ENCODE assay signal across 31 cellular contexts in the genomic region with DNA sequence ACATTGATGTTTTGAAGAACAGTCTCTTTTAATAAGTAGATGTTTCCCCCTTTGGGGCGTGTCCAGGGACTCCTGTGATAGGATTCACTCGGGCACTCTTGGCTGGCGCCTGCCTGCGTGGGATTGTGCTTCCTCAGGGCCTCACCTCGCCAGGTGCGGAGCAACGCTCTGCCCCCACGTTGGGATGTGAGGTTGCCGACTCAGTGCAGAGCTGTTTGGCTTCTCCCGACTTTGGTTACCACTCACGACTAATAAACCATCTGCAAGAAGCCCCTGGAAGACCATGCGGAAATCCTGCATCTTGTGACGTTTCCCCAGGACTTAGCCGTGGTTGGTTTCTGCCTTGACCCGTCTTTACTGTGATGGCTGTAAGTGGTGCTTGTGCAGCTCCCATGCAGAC.
"Had no signal": no experiment of that assay in that cellular context is flagged by ENCODE, and none has a peak within 500 bp of the region (broad histone marks: within the 10 kb centered on the region; RNA-seq: fewer than 3 reads in every experiment).

No MANE protein-coding gene starts in this region.

- H3K27me3 Mint-ChIP-seq: activated CD4-positive, alpha-beta memory T cell treated with anti-CD3 and anti-CD28 coated beads for 36 hours; activated CD4-positive, alpha-beta T cell treated with anti-CD3 and anti-CD28 coated beads, Interleukin-2, amount 10 ng/mL, durations not matched to agents 7 days and 5 days; activated CD8-positive, alpha-beta T cell treated with anti-CD3 and anti-CD28 coated beads for 36 hours; activated naive CD8-positive, alpha-beta T cell treated with anti-CD3 and anti-CD28 coated beads for 36 hours had no signal

- H3K4me3 Mint-ChIP-seq: activated B cell treated with CpG ODN at 0.5 μM for 24 hours; activated CD4-positive, alpha-beta memory T cell treated with anti-CD3 and anti-CD28 coated beads for 36 hours; activated CD4-positive, alpha-beta T cell treated with anti-CD3 and anti-CD28 coated beads, Interleukin-2, amount 10 ng/mL, durations not matched to agents 7 days and 5 days; activated CD8-positive, alpha-beta T cell treated with anti-CD3 and anti-CD28 coated beads for 36 hours; activated naive CD8-positive, alpha-beta T cell treated with anti-CD3 and anti-CD28 coated beads for 36 hours; activated T-cell treated with anti-CD3 and anti-CD28 coated beads, Interleukin-2, amount 50 U/mL, for 4 hours; activated T-cell treated with anti-CD3 and anti-CD28 coated beads, Interleukin-2, amount 50 U/mL, for 72 hours; activated T-helper 1 cell treated with anti-CD3 and anti-CD28 coated beads, Interleukin-12 subunit alpha, Interleukin-12 subunit beta, Interleukin-2, Interleukin-4 antibody, amounts not matched to agents 30 ng/mL and 10 ng/mL and 1 ng/mL, durations not matched to agents 14 hours and 24 hours and 36 hours; T-helper 1 cell treated with Interleukin-12 subunit alpha and Interleukin-12 subunit beta and Interleukin-4 antibody, amounts not matched to agents 30 μg/mL and 1 μg/mL, for 36 hours; T-helper 2 cell treated with Interferon-gamma antibody and Interleukin-4, amounts not matched to agents 5 μg/mL and 100 μg/mL, for 36 hours had no signal

- H3K27me3 ChIP-seq: adrenal gland, body of pancreas, brain microvascular endothelial cell had no signal

- H3K4me3 ChIP-seq: adrenal gland, body of pancreas, breast epithelium had no signal

- H3K4me1 ChIP-seq: adrenal gland, body of pancreas, breast epithelium had no signal

- H3K27ac Mint-ChIP-seq: activated B cell treated with CpG ODN at 0.5 μM for 24 hours; activated CD4-positive, alpha-beta memory T cell treated with anti-CD3 and anti-CD28 coated beads for 36 hours; activated CD8-positive, alpha-beta T cell treated with anti-CD3 and anti-CD28 coated beads for 36 hours; activated naive CD8-positive, alpha-beta T cell treated with anti-CD3 and anti-CD28 coated beads for 36 hours; activated T-cell treated with anti-CD3 and anti-CD28 coated beads, Interleukin-2, amount 50 U/mL, for 72 hours; activated T-helper 2 cell treated with anti-CD3 and anti-CD28 coated beads, Interferon-gamma antibody, Interleukin-2, Interleukin-4, amounts not matched to agents 10 μg/mL and 5 μg/mL and 100 μg/mL, durations not matched to agents 14 hours and 24 hours and 36 hours; T-helper 1 cell treated with Interleukin-12 subunit alpha and Interleukin-12 subunit beta and Interleukin-4 antibody, amounts not matched to agents 30 μg/mL and 1 μg/mL, for 36 hours; T-helper 2 cell treated with Interferon-gamma antibody and Interleukin-4, amounts not matched to agents 5 μg/mL and 100 μg/mL, for 36 hours had no signal

- H3K27ac ChIP-seq: adrenal gland, body of pancreas, brain microvascular endothelial cell, breast epithelium, VCaP had no signal

- H3K4me1 Mint-ChIP-seq: activated B cell treated with CpG ODN at 0.5 μM for 24 hours had no signal

- H3K36me3 ChIP-seq: adrenal gland, breast epithelium had no signal

- H3K9me3 Mint-ChIP-seq: activated B cell treated with CpG ODN at 0.5 μM for 24 hours; activated naive CD8-positive, alpha-beta T cell treated with anti-CD3 and anti-CD28 coated beads for 36 hours; activated T-cell treated with anti-CD3 and anti-CD28 coated beads, Interleukin-2, amount 50 U/mL, for 4 hours; activated T-cell treated with anti-CD3 and anti-CD28 coated beads, Interleukin-2, amount 50 U/mL, for 72 hours had no signal

- H3K9me3 ChIP-seq: adrenal gland, body of pancreas, breast epithelium had no signal

- ATAC-seq: activated CD8-positive, alpha-beta T cell treated with anti-CD3 and anti-CD28 coated beads for 36 hours; activated naive CD4-positive, alpha-beta T cell treated with anti-CD3 and anti-CD28 coated beads, Interleukin-2, amount 50 U/mL, for 72 hours; activated T-cell treated with anti-CD3 and anti-CD28 coated beads, Interleukin-2, amount 50 U/mL, for 4 hours; activated T-cell treated with anti-CD3 and anti-CD28 coated beads, Interleukin-2, amount 50 U/mL, for 72 hours; body of pancreas had no signal

- DNase-seq: activated B cell treated with CpG ODN at 0.5 μM for 24 hours; activated CD4-positive, alpha-beta memory T cell treated with anti-CD3 and anti-CD28 coated beads for 36 hours; activated CD4-positive, alpha-beta T cell treated with anti-CD3 and anti-CD28 coated beads for 4 hours; activated CD4-positive, alpha-beta T cell treated with anti-CD3 and anti-CD28 coated beads, Interleukin-2, amount 10 ng/mL, durations not matched to agents 7 days and 5 days; activated CD4-positive, CD25-positive, alpha-beta regulatory T cell treated with anti-CD3 and anti-CD28 coated beads, Interleukin-2, amount 50 U/mL, for 72 hours; activated CD8-positive, alpha-beta memory T cell treated with anti-CD3 and anti-CD28 coated beads, Interleukin-2, amount 50 U/mL, for 4 hours; activated CD8-positive, alpha-beta T cell treated with anti-CD3 and anti-CD28 coated beads for 36 hours; activated effector memory CD4-positive, alpha-beta T cell treated with Interleukin-2 at 50 U/mL for 16 hours; activated gamma-delta T cell; activated naive CD4-positive, alpha-beta T cell treated with anti-CD3 and anti-CD28 coated beads, Interleukin-2, amount 50 U/mL, for 16 hours; activated naive CD4-positive, alpha-beta T cell treated with Interleukin-2 at 50 U/mL for 16 hours; activated naive CD8-positive, alpha-beta T cell treated with anti-CD3 and anti-CD28 coated beads for 36 hours; activated T-cell treated with anti-CD3 and anti-CD28 coated beads for 4 hours; activated T-cell treated with anti-CD3 and anti-CD28 coated beads, Interleukin-2, amount 50 U/mL, for 1 hour; activated T-cell treated with anti-CD3 and anti-CD28 coated beads, Interleukin-2, amount 50 U/mL, for 4 hours; activated T-cell treated with anti-CD3 and anti-CD28 coated beads, Interleukin-2, amount 50 U/mL, for 72 hours; amniotic stem cell; body of pancreas; brain microvascular endothelial cell; central memory CD4-positive, alpha-beta T cell; T-helper 1 cell; T-helper 2 cell; T-helper 9 cell had no signal
